In genomic region chr2:60432202-60432601, GRCh38 we compare ENCODE assay signal across 15 cellular contexts.
DNase-seq lines count a peak whose midpoint lies in the region; ATAC-seq, FAIRE-seq and TF ChIP-seq lines count a peak whose summit lies in the region.
"Had no signal": no experiment of that assay in that cellular context is flagged by ENCODE, and none has a peak within 500 bp of the region (broad histone marks: within the 10 kb centered on the region; RNA-seq: fewer than 3 reads in every experiment).

No MANE protein-coding gene starts in this region.

- no peaks in the 10 kb centered on the region for H4K20me1 ChIP-seq in PC-3 (ENCODE audit: low read length)

- no peaks in the 10 kb centered on the region for H3K27me3 ChIP-seq in PC-3 (ENCODE audit: low read length)
- H3K27me3 ChIP-seq in right cardiac atrium (ENCODE audit: control insufficient read depth, insufficient read depth) = no peaks in the 10 kb centered on the region

- TF ChIP-seq CTCF in A549 (IDR thresholded peaks at IDR 0.05) (no peak), PC-3 (conservative IDR thresholded peaks at IDR 0.05; ENCODE audit: low read depth, low read length) (no peak)

- H3K4me1 ChIP-seq in A549 (no peaks in the 10 kb centered on the region), PC-3 (ENCODE audit: insufficient read depth, low read length) (peaks cover 39% of the 10 kb centered on the region), right cardiac atrium (ENCODE audit: control insufficient read depth, insufficient read depth, low read length) (no peaks in the 10 kb centered on the region)

- peak overlapping the region; percentile 21; the same call in 1 of the 2 replicates for H2AFZ ChIP-seq in PC-3 (ENCODE audit: low read length)

- no peaks in the 10 kb centered on the region for H3K79me2 ChIP-seq in PC-3 (ENCODE audit: low read length)

- peak overlapping the region; percentile 16; the same call in 1 of the 2 replicates for H3K9ac ChIP-seq in PC-3 (ENCODE audit: low read length)

- H3K36me3 ChIP-seq in PC-3 (ENCODE audit: low read depth, low read length) = no peaks in the 10 kb centered on the region

- TF ChIP-seq EP300 in A549 (IDR thresholded peaks at IDR 0.05) = no peak

- DNase-seq in A549 (ENCODE audit: low read depth in 1 of 2, low spot score in 1 of 2) (no peak), PC-3 (peak; percentile 90), epithelial cell of prostate (ENCODE audit: low read depth, low spot score) (no peak), kidney tubule cell (ENCODE audit: low spot score) (peak; percentile 11), right cardiac atrium (no peak), nucleus accumbens (lab: John Stamatoyannopoulos, UW) (no peak), DMS79 treated with DMSO at 0.1 percent for 48 hours (lab: John Stamatoyannopoulos, UW) (no peak)
- DNase-seq: CD4-positive, alpha-beta memory T cell; DMS79; EL; IMR-90 had no signal

- H3K9me2 ChIP-seq in PC-3 (replicated peaks; ENCODE audit: low read length) = no peaks in the 10 kb centered on the region

- intact Hi-C loops in PC-3 (cut with micrococcal nuclease) (no loop called here), right cardiac atrium (cut with DNase I) (loop anchor here in 1 of 4 donors (10.0 kb wide), 1 partner anchor 103 kb away; no protein-coding TSS in a partner anchor)

- POLR2A ChIA-PET in A549 (lab: Yijun Ruan, JAX) (no interaction called here), PC-3 (lab: Charles Lee; ENCODE audit: unreplicated experiment) (no interaction called here)

- WGBS in A549 (ENCODE audit: missing lambda C conversion rate) = 47% methylated on average over 7 of the region's 7 CpGs
- WGBS in right cardiac atrium = 90% methylated on average over 7 of the region's 7 CpGs

- H3K27ac ChIP-seq in A549 (no peak overlapping the region), PC-3 (ENCODE audit: low read length) (peak overlapping the region; percentile 86), epithelial cell of prostate (peak overlapping the region; percentile 25), right cardiac atrium (ENCODE audit: low read length) (no peak overlapping the region)
- H3K27ac ChIP-seq: C4-2B had no signal

- FAIRE-seq in A549 (lab: Jason Lieb, UNC) = no peak
- FAIRE-seq: G401.6 had no signal

- H3K9me3 ChIP-seq in A549 (no peaks in the 10 kb centered on the region), PC-3 (ENCODE audit: low read length) (no peaks in the 10 kb centered on the region), right cardiac atrium (ENCODE audit: control insufficient read depth, low read length) (no peaks in the 10 kb centered on the region)

- no peak for TF ChIP-seq RAD21 in A549 (conservative IDR thresholded peaks at IDR 0.05 in 1 of 2, IDR thresholded peaks at IDR 0.05 in 1 of 2)

- no TSS peak for BruUV-seq in PC-3 (replicated peaks; lab: Mats Ljungman, UMichigan)

- ATAC-seq in A549 (no peak), PC-3 (peak; percentile 77), right cardiac atrium (no peak), HG03378 (IDR thresholded peaks at IDR 0.05; ENCODE audit: unreplicated experiment) (no peak)
- ATAC-seq: HCT116 had no signal

- 0 out of 2 replicates have a peak, but pooled peaks have one; percentile 8 for TF ChIP-seq POLR2A in A549 (IDR thresholded peaks at IDR 0.05; ENCODE audit: low read length)

- no peaks in the 10 kb centered on the region for H3F3A ChIP-seq in PC-3 (ENCODE audit: low read length, unreplicated experiment)

- H3K4me3 ChIP-seq in A549 (no peak overlapping the region), PC-3 (ENCODE audit: low read length) (peak overlapping the region; percentile 19; the same call in 1 of the 2 replicates), right cardiac atrium (ENCODE audit: low read length) (no peak overlapping the region)

- H3K4me2 ChIP-seq in A549 (no peak overlapping the region), PC-3 (ENCODE audit: low read length) (peak overlapping the region; percentile 65)

- CTCF ChIA-PET in A549 (lab: Yijun Ruan, JAX) (interaction anchor here (1.4 kb wide), 1 partner anchor 149 kb away, joined by 6 read pairs; no protein-coding TSS in a partner anchor), PC-3 (lab: Charles Lee) (no interaction called here)

TF ChIP-seq in A549, 52 proteins besides CTCF, POLR2A, EP300 and RAD21:
- TF ChIP-seq USF2 (IDR thresholded peaks at IDR 0.05) (no peak), NFE2L2 (conservative IDR thresholded peaks at IDR 0.05; ENCODE audit: low read length) (no peak), ESRRA (IDR thresholded peaks at IDR 0.05; ENCODE audit: borderline replicate concordance, low read length) (no peak), SMC3 (IDR thresholded peaks at IDR 0.05) (no peak), MAFK (IDR thresholded peaks at IDR 0.05; ENCODE audit: partially characterized antibody) (no peak), NR3C1 (IDR thresholded peaks at IDR 0.05) (no peak), ELK1 (IDR thresholded peaks at IDR 0.05; ENCODE audit: low read depth, low read length) (no peak), BCL3 (IDR thresholded peaks at IDR 0.05) (no peak), HOXB5 (CRISPR knock-in tag; IDR thresholded peaks at IDR 0.05) (no peak), KDM1A (IDR thresholded peaks at IDR 0.05; ENCODE audit: low read depth) (no peak), ZNF302 (CRISPR knock-in tag; IDR thresholded peaks at IDR 0.05) (no peak), HOXB13 (CRISPR knock-in tag; IDR thresholded peaks at IDR 0.05; ENCODE audit: low read depth) (no peak), GATA3 (IDR thresholded peaks at IDR 0.05; ENCODE audit: borderline replicate concordance) (no peak), FOSL2 (IDR thresholded peaks at IDR 0.05) (no peak), FOSL2 (CRISPR knock-in tag; IDR thresholded peaks at IDR 0.05) (no peak), MAX (IDR thresholded peaks at IDR 0.05) (no peak)

Comparison
In these comparisons a context has a peak if more than half of its experiments do, and no peak if none do; other contexts are left out.
1. DNase-seq: peak in PC-3 (single experiment) and kidney tubule cell (single experiment); none in A549 (0 of 2), epithelial cell of prostate (single experiment), right cardiac atrium (0 of 3), nucleus accumbens (0 of 56) and DMS79 treated with DMSO at 0.1 percent for 48 hours (single experiment).
2. H3K27ac ChIP-seq: peak in PC-3 (single experiment) and epithelial cell of prostate (single experiment); none in A549 (0 of 2) and right cardiac atrium (single experiment).